ENCODE assay signal across 1 cellular context in the genomic region with DNA sequence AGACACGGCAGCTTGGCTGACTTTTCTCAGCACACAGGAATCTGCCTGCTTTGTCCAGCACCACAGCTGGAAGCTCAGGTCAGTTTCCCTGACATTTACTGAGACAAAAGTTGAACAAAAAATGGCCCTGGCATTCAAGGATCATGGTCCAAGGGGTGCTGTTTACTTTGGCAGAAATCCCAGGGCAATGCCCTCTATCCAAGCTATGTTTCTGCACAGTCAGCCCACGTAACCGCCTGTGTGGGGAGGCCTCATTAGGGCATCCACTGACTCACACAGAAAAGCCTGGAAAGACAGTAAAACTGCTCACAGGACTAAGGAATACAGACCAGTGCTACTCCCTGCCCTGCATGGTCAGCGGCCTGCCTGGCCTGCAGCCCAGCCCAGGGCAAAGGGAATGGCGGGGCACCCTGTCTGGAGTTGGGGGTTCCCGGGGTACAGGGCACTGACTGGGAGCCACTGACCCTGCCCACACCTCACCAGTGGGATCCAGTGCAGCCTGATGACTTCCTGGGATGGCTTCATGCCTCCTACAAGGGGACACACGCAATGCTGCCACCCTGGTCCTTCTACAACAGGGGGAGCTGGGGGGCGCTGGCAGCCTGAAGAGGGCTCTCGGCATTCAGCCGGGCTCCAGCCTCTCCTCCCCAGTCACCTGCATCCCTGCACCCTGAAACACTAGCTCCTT.
TF ChIP-seq lines count a peak whose summit lies in the region.

No MANE protein-coding gene starts in this region.

TF ChIP-seq in H1, 55 proteins besides CTCF, POLR2A, EP300 and RAD21:
- TF ChIP-seq, protein P1, sequence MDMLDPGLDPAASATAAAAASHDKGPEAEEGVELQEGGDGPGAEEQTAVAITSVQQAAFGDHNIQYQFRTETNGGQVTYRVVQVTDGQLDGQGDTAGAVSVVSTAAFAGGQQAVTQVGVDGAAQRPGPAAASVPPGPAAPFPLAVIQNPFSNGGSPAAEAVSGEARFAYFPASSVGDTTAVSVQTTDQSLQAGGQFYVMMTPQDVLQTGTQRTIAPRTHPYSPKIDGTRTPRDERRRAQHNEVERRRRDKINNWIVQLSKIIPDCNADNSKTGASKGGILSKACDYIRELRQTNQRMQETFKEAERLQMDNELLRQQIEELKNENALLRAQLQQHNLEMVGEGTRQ (IDR thresholded peaks at IDR 0.05; ENCODE audit: low read length): no peak
- no peak for TF ChIP-seq SUZ12 (IDR thresholded peaks at IDR 0.05; ENCODE audit: low read length)
- TF ChIP-seq YY1 (IDR thresholded peaks at IDR 0.05; ENCODE audit: low read depth, low read length): no peak
- TF ChIP-seq KDM5A (IDR thresholded peaks at IDR 0.05; ENCODE audit: low read length): no peak
- TF ChIP-seq CTBP2 (IDR thresholded peaks at IDR 0.05; ENCODE audit: borderline replicate concordance, insufficient read depth, insufficient read length, low read length): no peak
- no peak for TF ChIP-seq SP2 (IDR thresholded peaks at IDR 0.05; ENCODE audit: low read length)
- no peak for TF ChIP-seq SIRT6 (IDR thresholded peaks at IDR 0.05; ENCODE audit: low read length)
- TF ChIP-seq SAP30 (IDR thresholded peaks at IDR 0.05; ENCODE audit: insufficient read depth, insufficient replicate concordance, low read length): no peak
- no peak for TF ChIP-seq GTF2F1 (IDR thresholded peaks at IDR 0.05; ENCODE audit: borderline replicate concordance, low read depth, low read length)
- no peak for TF ChIP-seq TBP (IDR thresholded peaks at IDR 0.05; ENCODE audit: low read depth, low read length)
- no peak for TF ChIP-seq BCL11A (IDR thresholded peaks at IDR 0.05; ENCODE audit: low read depth in 2 of 2, low read length in 2 of 2)
- no peak for TF ChIP-seq RFX5 (IDR thresholded peaks at IDR 0.05; ENCODE audit: borderline replicate concordance, low read depth, low read length)
- TF ChIP-seq CEBPB (IDR thresholded peaks at IDR 0.05; ENCODE audit: low read depth, low read length): no peak
- TF ChIP-seq SP4 (IDR thresholded peaks at IDR 0.05; ENCODE audit: low read length): no peak
- no peak for TF ChIP-seq JUND (IDR thresholded peaks at IDR 0.05; ENCODE audit: low read length)
- no peak for TF ChIP-seq SRF (IDR thresholded peaks at IDR 0.05; ENCODE audit: low read depth, low read length)
- no peak for TF ChIP-seq PHF8 (conservative IDR thresholded peaks at IDR 0.05; ENCODE audit: low read depth, low read length)
- TF ChIP-seq EZH2 (IDR thresholded peaks at IDR 0.05; ENCODE audit: low read depth, low read length, severe bottlenecking): no peak
